In genomic region chr21:37363936-37364335, GRCh38 we compare ENCODE assay signal across 14 cellular contexts.
"Had no signal": no experiment of that assay in that cellular context is flagged by ENCODE, and none has a peak within 500 bp of the region (broad histone marks: within the 10 kb centered on the region; RNA-seq: fewer than 3 reads in every experiment).

No MANE protein-coding gene starts in this region.

- H3K4me3 ChIP-seq: esophagus squamous epithelium, thyroid gland, uterus had no signal

- DNase-seq: activated CD4-positive, alpha-beta T cell treated with anti-CD3 and anti-CD28 coated beads for 36 hours; activated CD8-positive, alpha-beta memory T cell treated with anti-CD3 and anti-CD28 coated beads, Interleukin-2, amount 50 U/mL, for 48 hours; activated CD8-positive, alpha-beta T cell treated with anti-CD3 and anti-CD28 coated beads, Interleukin-2, amount 10 ng/mL, durations not matched to agents 7 days and 5 days; aorta; esophagus squamous epithelium; foreskin fibroblast; head of caudate nucleus; nephron progenitor cell; stimulated activated CD4-positive, alpha-beta T cell treated with anti-CD3 and anti-CD28 coated beads, Interleukin-4, amount 100 ng/mL, for 4 hours; SW 1271; thyroid gland; uterus had no signal

- H3K27me3 Mint-ChIP-seq: activated CD4-positive, alpha-beta T cell treated with anti-CD3 and anti-CD28 coated beads for 36 hours had no signal

- H3K4me1 ChIP-seq: uterus had no signal

- H3K27ac Mint-ChIP-seq: activated CD4-positive, alpha-beta T cell treated with anti-CD3 and anti-CD28 coated beads for 36 hours; activated naive CD4-positive, alpha-beta T cell treated with anti-CD3 and anti-CD28 coated beads, Interleukin-2, amount 50 U/mL, for 72 hours; nephron progenitor cell had no signal

- ATAC-seq: activated CD4-positive, alpha-beta T cell treated with anti-CD3 and anti-CD28 coated beads for 36 hours; activated CD8-positive, alpha-beta T cell treated with anti-CD3 and anti-CD28 coated beads, Interleukin-2, amount 10 ng/mL, durations not matched to agents 7 days and 5 days; activated naive CD4-positive, alpha-beta T cell treated with anti-CD3 and anti-CD28 coated beads, Interleukin-2, amount 50 U/mL, for 72 hours; left colon had no signal

- H3K9me3 ChIP-seq: esophagus squamous epithelium, thyroid gland, uterus had no signal

- H3K36me3 ChIP-seq: esophagus squamous epithelium, thyroid gland, uterus had no signal

- H3K9me3 Mint-ChIP-seq: activated naive CD4-positive, alpha-beta T cell treated with anti-CD3 and anti-CD28 coated beads, Interleukin-2, amount 50 U/mL, for 72 hours; nephron progenitor cell had no signal

- H3K27me3 ChIP-seq: esophagus squamous epithelium, thyroid gland, uterus had no signal
